Comparison of ENCODE assay signal across 20 cellular contexts in genomic region chr10:128927389-128927788, GRCh38.
DNase-seq lines count a peak whose midpoint lies in the region; ATAC-seq, FAIRE-seq and TF ChIP-seq lines count a peak whose summit lies in the region.
"Had no signal": no experiment of that assay in that cellular context is flagged by ENCODE, and none has a peak within 500 bp of the region (broad histone marks: within the 10 kb centered on the region; RNA-seq: fewer than 3 reads in every experiment).

No MANE protein-coding gene starts in this region.

- in situ Hi-C loops in astrocyte of the cerebellum (cut with HindIII; ENCODE audit: low sequenced_read_pairs): no loop called here

- no peaks in the 10 kb centered on the region for H3K4me1 ChIP-seq in small intestine (ENCODE audit: control insufficient read depth in 2 of 2, insufficient read depth in 1 of 2, low read depth in 1 of 2, low read length in 1 of 2)
- H3K4me1 ChIP-seq: parathyroid adenoma had no signal

- FAIRE-seq in small intestine (lab: Jason Lieb, UNC): no peak
- FAIRE-seq: GM12878 had no signal

- no peak for TF ChIP-seq EP300 in Ishikawa (IDR thresholded peaks at IDR 0.05; ENCODE audit: borderline replicate concordance)

- TF ChIP-seq RAD21 in Ishikawa (IDR thresholded peaks at IDR 0.05; ENCODE audit: low read depth): no peak

- no peak for TF ChIP-seq CTCF in astrocyte of the cerebellum (IDR thresholded peaks at IDR 0.05; ENCODE audit: low read depth, low read length, missing control alignments)
- TF ChIP-seq CTCF in omental fat pad (IDR thresholded peaks at IDR 0.05): no peak

- H3K9me3 ChIP-seq in small intestine (ENCODE audit: control insufficient read depth, low read depth): no peaks in the 10 kb centered on the region
- H3K9me3 ChIP-seq: thoracic aorta had no signal

- no peaks in the 10 kb centered on the region for H3K36me3 ChIP-seq in small intestine (ENCODE audit: control insufficient read depth in 2 of 2, insufficient read depth in 2 of 2, low read length in 2 of 2)
- H3K36me3 ChIP-seq: thoracic aorta had no signal

- WGBS in small intestine, 3 donors: 16 to 37% (median 26%) methylated on average over 5 of the region's 5 CpGs

- no peaks in the 10 kb centered on the region for H3K27me3 ChIP-seq in small intestine (ENCODE audit: control insufficient read depth in 2 of 2, insufficient read depth in 2 of 2, low read length in 2 of 2)

- ATAC-seq in left lobe of liver (peak; percentile 80), omental fat pad (ENCODE audit: low FRiP score) (no peak), HG03378 (IDR thresholded peaks at IDR 0.05; ENCODE audit: unreplicated experiment) (no peak)
- ATAC-seq: esophagus mucosa, GM12878, natural killer cell had no signal

- DNase-seq in astrocyte of the cerebellum (ENCODE audit: low read depth): peak; percentile 24
- no peak for DNase-seq in left lobe of liver (ENCODE audit: low spot score)
- peak; percentile 63 for DNase-seq in small intestine
- no peak for DNase-seq in omental fat pad (ENCODE audit: low spot score)
- no peak for DNase-seq in NCI-H526 treated with DMSO at 0.1 percent for 48 hours (lab: John Stamatoyannopoulos, UW)
- DNase-seq: activated CD4-positive, alpha-beta T cell treated with anti-CD3 and anti-CD28 coated beads, Interleukin-2, amount 50 U/mL, for 1 hour; CD4-positive, alpha-beta T cell; DND-41; effector memory CD4-positive, alpha-beta T cell; kidney glomerular epithelial cell; natural killer cell; NCI-H1417; NCI-H524 treated with DMSO at 0.1 percent for 48 hours; stimulated activated CD4-positive, alpha-beta T cell treated with anti-CD3 and anti-CD28 coated beads, Interleukin-1b, Interleukin-23, amount 100 ng/mL, for 48 hours had no signal

- H3K27ac ChIP-seq in small intestine (ENCODE audit: low read depth in 1 of 2, low read length in 1 of 2): no peak overlapping the region
- H3K27ac ChIP-seq: thoracic aorta had no signal

- no peak overlapping the region for H3K4me3 ChIP-seq in astrocyte of the cerebellum (ENCODE audit: low read depth, low read length)
- H3K4me3 ChIP-seq in small intestine (ENCODE audit: low read depth in 1 of 2, low read length in 2 of 2): no peak overlapping the region
- H3K4me3 ChIP-seq: GM12878, thoracic aorta had no signal

TF ChIP-seq in Ishikawa, 13 proteins besides CTCF, POLR2A, EP300 and RAD21:
- TF ChIP-seq CEBPB (IDR thresholded peaks at IDR 0.05) (peak; percentile 35; the same call in 1 of the 2 replicates), TAF1 (IDR thresholded peaks at IDR 0.05; ENCODE audit: low read depth) (no peak)

Comparison
In these comparisons a context has a peak if more than half of its experiments do, and no peak if none do; other contexts are left out.
1. DNase-seq: peak in astrocyte of the cerebellum (single experiment) and small intestine (single experiment); none in left lobe of liver (single experiment), omental fat pad (single experiment) and NCI-H526 treated with DMSO at 0.1 percent for 48 hours (single experiment).